ENCODE assay signal across 14 cellular contexts in the genomic region with DNA sequence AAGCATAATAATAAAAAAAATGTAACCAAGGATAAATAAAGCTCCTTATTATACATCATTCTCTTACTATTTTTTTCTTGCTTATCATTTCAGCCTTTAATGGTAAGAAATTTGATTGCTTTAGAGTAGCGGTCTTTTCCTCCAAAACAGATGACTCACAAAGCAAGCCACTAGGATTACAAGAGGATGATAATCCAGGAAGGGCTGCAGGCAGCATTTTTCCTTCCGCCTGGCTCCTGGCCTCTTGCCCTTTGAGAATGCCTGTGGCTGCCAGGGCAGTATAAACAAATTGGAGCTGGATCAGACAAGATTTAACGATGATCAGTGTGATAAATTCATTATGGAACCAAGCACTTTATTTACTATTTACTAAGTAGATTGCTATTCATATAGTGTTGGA. TPM values are rescaled to one million over a fixed set of nuclear protein-coding genes. Genes with fewer than 3 reads are reported as not detected.
DNase-seq lines count a peak whose midpoint lies in the region; ATAC-seq, FAIRE-seq and TF ChIP-seq lines count a peak whose summit lies in the region.
"Had no signal": no experiment of that assay in that cellular context is flagged by ENCODE, and none has a peak within 500 bp of the region (broad histone marks: within the 10 kb centered on the region; RNA-seq: fewer than 3 reads in every experiment).

No MANE protein-coding gene starts in this region.

- no peak for FAIRE-seq in urothelium cell line (lab: Jason Lieb, UNC)

- H3K9me3 Mint-ChIP-seq in mesothelial cell of epicardium: no peaks in the 10 kb centered on the region
- H3K9me3 Mint-ChIP-seq: activated CD4-positive, alpha-beta T cell treated with anti-CD3 and anti-CD28 coated beads, Interleukin-2, amount 10 ng/mL, durations not matched to agents 24 days and 14 days; neural progenitor cell had no signal

- H3K4me3 Mint-ChIP-seq in mesothelial cell of epicardium: no peak overlapping the region
- H3K4me3 Mint-ChIP-seq: activated CD4-positive, alpha-beta T cell treated with anti-CD3 and anti-CD28 coated beads, Interleukin-2, amount 10 ng/mL, durations not matched to agents 24 days and 14 days; neural progenitor cell had no signal

- TF ChIP-seq CTCF in mesothelial cell of epicardium (IDR thresholded peaks at IDR 0.05; ENCODE audit: unreplicated experiment): no peak

- DNase-seq in HT-29 (ENCODE audit: low spot score) (peak; percentile 49), amniotic epithelial cell (ENCODE audit: low read depth) (peak; percentile 93), glomerular endothelial cell (ENCODE audit: extremely low read depth, low read depth, low spot score) (peak; percentile 73), urothelium cell line (ENCODE audit: low spot score) (peak; percentile 51), T-helper 9 cell (no peak), mesothelial cell of epicardium (ENCODE audit: low spot score in 2 of 2, unreplicated experiment in 2 of 2) (no peak)
- DNase-seq: activated CD4-positive, alpha-beta T cell treated with anti-CD3 and anti-CD28 coated beads, Interleukin-2, amount 10 ng/mL, durations not matched to agents 24 days and 14 days; activated naive CD4-positive, alpha-beta T cell treated with anti-CD3 and anti-CD28 coated beads, Interleukin-2, amount 50 U/mL, for 16 hours; DMS79 treated with DMSO at 0.1 percent for 48 hours; SIG-M5; stimulated activated CD4-positive, alpha-beta T cell treated with anti-CD3 and anti-CD28 coated beads, Interleukin-1b, Interleukin-23, amount 100 ng/mL, for 48 hours; stomach had no signal

- H3K27me3 Mint-ChIP-seq in mesothelial cell of epicardium (ENCODE audit: low read depth): peaks cover 2% of the 10 kb centered on the region

- H3K36me3 Mint-ChIP-seq in mesothelial cell of epicardium: no peaks in the 10 kb centered on the region
- H3K36me3 Mint-ChIP-seq: neural progenitor cell had no signal

- H3K4me1 Mint-ChIP-seq in mesothelial cell of epicardium: no peaks in the 10 kb centered on the region
- H3K4me1 Mint-ChIP-seq: activated CD4-positive, alpha-beta T cell treated with anti-CD3 and anti-CD28 coated beads, Interleukin-2, amount 10 ng/mL, durations not matched to agents 24 days and 14 days; neural progenitor cell had no signal

- ATAC-seq in HG02870 (IDR thresholded peaks at IDR 0.05; ENCODE audit: unreplicated experiment): no peak

- no peak overlapping the region for H3K27ac Mint-ChIP-seq in mesothelial cell of epicardium
- H3K27ac Mint-ChIP-seq: activated CD4-positive, alpha-beta T cell treated with anti-CD3 and anti-CD28 coated beads, Interleukin-2, amount 10 ng/mL, durations not matched to agents 24 days and 14 days; neural progenitor cell had no signal

RNA-seq across cellular contexts. Expression of gene FBXL4, which starts 9.7 kb away (rescaled TPM):
- 3.4 and 4.7 TPM in 2 replicates for total RNA-seq in HT-29 (2014; rRNA removed; shearing (Covaris generic))
- 9.1 and 11.2 TPM in 2 replicates for total RNA-seq in glomerular endothelial cell
- total RNA-seq in mesothelial cell of epicardium: 20.1 to 21.8 TPM (median 21.2 TPM) in 3 replicates

Comparison
In these comparisons a context has a peak if more than half of its experiments do, and no peak if none do; other contexts are left out.
1. DNase-seq: peak in HT-29 (single experiment), amniotic epithelial cell (single experiment), glomerular endothelial cell (single experiment) and urothelium cell line (single experiment); none in T-helper 9 cell (single experiment) and mesothelial cell of epicardium (0 of 2).